Comparison of ENCODE assay signal across 4 cellular contexts in the genomic region with DNA sequence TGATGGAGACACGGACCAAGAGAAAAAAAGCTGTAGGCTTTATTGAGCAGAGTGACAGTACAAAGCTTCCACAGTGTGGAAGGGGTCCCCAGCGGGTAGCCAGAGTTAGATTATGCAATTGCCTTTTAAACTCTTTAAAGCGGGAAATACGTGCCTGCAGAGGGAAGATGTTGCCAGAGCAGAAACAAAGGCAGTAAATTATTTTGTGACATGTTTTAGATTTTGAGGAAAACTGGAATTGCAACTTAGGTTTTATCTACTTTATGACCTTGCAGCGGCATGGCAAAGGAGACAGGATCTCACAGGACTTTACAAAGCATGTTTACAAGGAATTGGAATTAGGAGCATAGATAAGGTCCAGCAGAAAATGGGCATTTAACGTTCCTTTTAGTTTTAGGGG. TPM values are rescaled to one million over a fixed set of nuclear protein-coding genes. Genes with fewer than 3 reads are reported as not detected.
"Had no signal": no experiment of that assay in that cellular context is flagged by ENCODE, and none has a peak within 500 bp of the region (broad histone marks: within the 10 kb centered on the region; RNA-seq: fewer than 3 reads in every experiment).

No MANE protein-coding gene starts in this region.

RNA-seq across cellular contexts. Expression of a gene that starts 54.5 kb away (rescaled TPM):
- total RNA-seq: activated B cell treated with CpG ODN at 0.5 μM for 24 hours; activated CD8-positive, alpha-beta T cell treated with anti-CD3 and anti-CD28 coated beads for 36 hours; activated T-helper 17 cell treated with anti-CD3 and anti-CD28 coated beads, Interleukin-2, amount 50 U/mL, for 72 hours; natural killer cell treated with Interleukin-12 subunit alpha and Interleukin-12 subunit beta and Interleukin-15 and Interleukin-18, amount 100 ng/mL, for 72 hours had no signal
